ENCODE assay signal across 14 cellular contexts in genomic region chr2:189308056-189308790, GRCh38.
DNase-seq lines count a peak whose midpoint lies in the region; ATAC-seq and TF ChIP-seq lines count a peak whose summit lies in the region.
"Had no signal": no experiment of that assay in that cellular context is flagged by ENCODE, and none has a peak within 500 bp of the region (broad histone marks: within the 10 kb centered on the region; RNA-seq: fewer than 3 reads in every experiment).

No MANE protein-coding gene starts in this region.

- no peak overlapping the region for H3K4me2 ChIP-seq in hepatocyte
- H3K4me2 ChIP-seq: BLaER1 had no signal

- H3K27ac ChIP-seq in esophagus squamous epithelium (no peak overlapping the region), hepatocyte (no peak overlapping the region)
- H3K27ac ChIP-seq: BLaER1, GM23248 had no signal

- WGBS in esophagus squamous epithelium, 2 donors: 95 to 100% methylated on average over 2 to 3 of the region's 3 CpGs
- WGBS in hepatocyte (ENCODE audit: low lambda C conversion rate, missing lambda C conversion rate): 48% methylated on average over 3 of the region's 3 CpGs

- no peaks in the 10 kb centered on the region for H3K36me3 ChIP-seq in esophagus squamous epithelium
- no peaks in the 10 kb centered on the region for H3K36me3 ChIP-seq in hepatocyte (replicated peaks; ENCODE audit: insufficient read depth, low read depth)
- H3K36me3 ChIP-seq: BLaER1 had no signal

- no peaks in the 10 kb centered on the region for H3K27me3 Mint-ChIP-seq in stimulated activated naive CD8-positive, alpha-beta T cell treated with anti-CD3 and anti-CD28 coated beads, Interleukin-15, Interleukin-2, amounts not matched to agents 100 ng/mL and 50 ng/mL, for 24 hours
- H3K27me3 Mint-ChIP-seq in stimulated activated naive CD8-positive, alpha-beta T cell treated with anti-CD3 and anti-CD28 coated beads, Interleukin-15, amount 100 ng/mL, for 72 hours: no peaks in the 10 kb centered on the region
- no peaks in the 10 kb centered on the region for H3K27me3 Mint-ChIP-seq in activated naive CD8-positive, alpha-beta T cell treated with anti-CD3 and anti-CD28 coated beads, Interleukin-2, amount 50 U/mL, for 24 hours

- H3K27me3 ChIP-seq in esophagus squamous epithelium (no peaks in the 10 kb centered on the region), hepatocyte (no peaks in the 10 kb centered on the region)
- H3K27me3 ChIP-seq: BLaER1 had no signal

- H3K27ac Mint-ChIP-seq in stimulated activated naive CD8-positive, alpha-beta T cell treated with anti-CD3 and anti-CD28 coated beads, Interleukin-15, Interleukin-2, amounts not matched to agents 100 ng/mL and 50 ng/mL, for 24 hours: peak overlapping the region; percentile 34
- H3K27ac Mint-ChIP-seq in stimulated activated naive CD8-positive, alpha-beta T cell treated with anti-CD3 and anti-CD28 coated beads, Interleukin-15, amount 100 ng/mL, for 72 hours: no peak overlapping the region
- H3K27ac Mint-ChIP-seq in activated naive CD8-positive, alpha-beta T cell treated with anti-CD3 and anti-CD28 coated beads, Interleukin-2, amount 50 U/mL, for 24 hours: peak overlapping the region; percentile 30

- no peak overlapping the region for H3K4me3 ChIP-seq in esophagus squamous epithelium
- no peak overlapping the region for H3K4me3 ChIP-seq in hepatocyte
- H3K4me3 ChIP-seq: BLaER1, GM23248 had no signal

- peaks cover 69% of the 10 kb centered on the region for H3K4me1 Mint-ChIP-seq in stimulated activated naive CD8-positive, alpha-beta T cell treated with anti-CD3 and anti-CD28 coated beads, Interleukin-15, Interleukin-2, amounts not matched to agents 100 ng/mL and 50 ng/mL, for 24 hours (ENCODE audit: low read depth)
- H3K4me1 Mint-ChIP-seq in stimulated activated naive CD8-positive, alpha-beta T cell treated with anti-CD3 and anti-CD28 coated beads, Interleukin-15, amount 100 ng/mL, for 72 hours: peaks cover 73% of the 10 kb centered on the region
- peaks cover 81% of the 10 kb centered on the region for H3K4me1 Mint-ChIP-seq in activated naive CD8-positive, alpha-beta T cell treated with anti-CD3 and anti-CD28 coated beads, Interleukin-2, amount 50 U/mL, for 24 hours

- H3K9me3 ChIP-seq in esophagus squamous epithelium: no peaks in the 10 kb centered on the region
- H3K9me3 ChIP-seq in hepatocyte (ENCODE audit: low read depth): no peaks in the 10 kb centered on the region
- H3K9me3 ChIP-seq: BLaER1 had no signal

- peaks cover 9% of the 10 kb centered on the region for H3K36me3 Mint-ChIP-seq in stimulated activated naive CD8-positive, alpha-beta T cell treated with anti-CD3 and anti-CD28 coated beads, Interleukin-15, Interleukin-2, amounts not matched to agents 100 ng/mL and 50 ng/mL, for 24 hours (ENCODE audit: low read depth)
- peaks cover 30% of the 10 kb centered on the region for H3K36me3 Mint-ChIP-seq in activated naive CD8-positive, alpha-beta T cell treated with anti-CD3 and anti-CD28 coated beads, Interleukin-2, amount 50 U/mL, for 24 hours (ENCODE audit: low read depth)

- no peak for TF ChIP-seq CTCF in esophagus squamous epithelium (IDR thresholded peaks at IDR 0.05)
- no peak for TF ChIP-seq CTCF in hepatocyte (IDR thresholded peaks at IDR 0.05; ENCODE audit: poor library complexity)

- DNase-seq in stimulated activated naive CD8-positive, alpha-beta T cell treated with anti-CD3 and anti-CD28 coated beads, Interleukin-15, amount 100 ng/mL, for 72 hours: no peak
- no peak for DNase-seq in activated naive CD8-positive, alpha-beta T cell treated with anti-CD3 and anti-CD28 coated beads, Interleukin-2, amount 50 U/mL, for 24 hours
- DNase-seq in myocyte (ENCODE audit: low read depth) (peak; percentile 55), esophagus squamous epithelium (lab: John Stamatoyannopoulos, UW) (no peak), hepatocyte (ENCODE audit: low spot score) (no peak), T-helper 2 cell (no peak)
- DNase-seq: 8988T, AML-193, DMS53, GM23248 had no signal

- H3K4me1 ChIP-seq in esophagus squamous epithelium: no peaks in the 10 kb centered on the region
- peaks cover 4% of the 10 kb centered on the region for H3K4me1 ChIP-seq in hepatocyte (ENCODE audit: insufficient read depth)
- H3K4me1 ChIP-seq: BLaER1 had no signal

- no peak overlapping the region for H2AFZ ChIP-seq in hepatocyte
- H2AFZ ChIP-seq: GM23248 had no signal

- H3K4me3 Mint-ChIP-seq in stimulated activated naive CD8-positive, alpha-beta T cell treated with anti-CD3 and anti-CD28 coated beads, Interleukin-15, Interleukin-2, amounts not matched to agents 100 ng/mL and 50 ng/mL, for 24 hours: no peak overlapping the region
- no peak overlapping the region for H3K4me3 Mint-ChIP-seq in stimulated activated naive CD8-positive, alpha-beta T cell treated with anti-CD3 and anti-CD28 coated beads, Interleukin-15, amount 100 ng/mL, for 72 hours
- no peak overlapping the region for H3K4me3 Mint-ChIP-seq in activated naive CD8-positive, alpha-beta T cell treated with anti-CD3 and anti-CD28 coated beads, Interleukin-2, amount 50 U/mL, for 24 hours

- H4K20me1 ChIP-seq in hepatocyte (ENCODE audit: insufficient read depth, poor library complexity, severe bottlenecking): no peaks in the 10 kb centered on the region
- H4K20me1 ChIP-seq: BLaER1 had no signal

- TF ChIP-seq POLR2A in esophagus squamous epithelium (IDR thresholded peaks at IDR 0.05): no peak

- ATAC-seq in stimulated activated naive CD8-positive, alpha-beta T cell treated with anti-CD3 and anti-CD28 coated beads, Interleukin-15, amount 100 ng/mL, for 72 hours: no peak
- ATAC-seq in activated naive CD8-positive, alpha-beta T cell treated with anti-CD3 and anti-CD28 coated beads, Interleukin-2, amount 50 U/mL, for 24 hours: no peak
- ATAC-seq: HCT116, HepG2 had no signal

- H3K9me3 Mint-ChIP-seq in stimulated activated naive CD8-positive, alpha-beta T cell treated with anti-CD3 and anti-CD28 coated beads, Interleukin-15, Interleukin-2, amounts not matched to agents 100 ng/mL and 50 ng/mL, for 24 hours: peaks cover 3% of the 10 kb centered on the region
- H3K9me3 Mint-ChIP-seq in stimulated activated naive CD8-positive, alpha-beta T cell treated with anti-CD3 and anti-CD28 coated beads, Interleukin-15, amount 100 ng/mL, for 72 hours: peaks cover 4 to 11% of the 10 kb centered on the region in 2 donors
- peaks cover 14% of the 10 kb centered on the region for H3K9me3 Mint-ChIP-seq in activated naive CD8-positive, alpha-beta T cell treated with anti-CD3 and anti-CD28 coated beads, Interleukin-2, amount 50 U/mL, for 24 hours

- H3K9me2 ChIP-seq in hepatocyte (replicated peaks; ENCODE audit: insufficient read depth): no peaks in the 10 kb centered on the region

- no peaks in the 10 kb centered on the region for H3K79me2 ChIP-seq in hepatocyte

- intact Hi-C loops in esophagus squamous epithelium (cut with DNase I): no loop called here

Comparison
In these comparisons a context has a peak if more than half of its experiments do, and no peak if none do; other contexts are left out.
1. H3K27ac Mint-ChIP-seq: peak in stimulated activated naive CD8-positive, alpha-beta T cell treated with anti-CD3 and anti-CD28 coated beads, Interleukin-15, Interleukin-2, amounts not matched to agents 100 ng/mL and 50 ng/mL, for 24 hours (single experiment) and activated naive CD8-positive, alpha-beta T cell treated with anti-CD3 and anti-CD28 coated beads, Interleukin-2, amount 50 U/mL, for 24 hours (single experiment); none in stimulated activated naive CD8-positive, alpha-beta T cell treated with anti-CD3 and anti-CD28 coated beads, Interleukin-15, amount 100 ng/mL, for 72 hours (0 of 2).